In the genomic region with DNA sequence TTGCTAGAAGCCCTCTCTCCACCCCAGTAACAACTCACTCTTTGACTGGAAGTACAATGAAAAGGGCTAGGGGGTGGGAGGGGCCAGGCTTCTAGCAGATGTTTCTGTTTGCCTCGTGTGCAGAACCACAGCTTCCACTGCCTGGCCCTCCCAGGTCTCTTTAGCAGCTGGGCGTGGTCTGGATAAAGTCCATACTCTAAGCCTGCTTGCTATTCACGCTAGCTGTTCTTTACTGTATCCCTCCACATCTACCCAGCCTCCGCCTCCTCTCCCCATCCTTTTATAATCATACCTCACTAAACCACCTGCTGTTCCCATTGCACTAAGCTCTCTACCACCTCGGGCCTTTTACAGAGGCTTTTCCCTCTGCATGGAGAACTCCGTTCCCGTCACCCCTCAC, we compare ENCODE assay signal across 10 cellular contexts.
DNase-seq lines count a peak whose midpoint lies in the region; ATAC-seq, FAIRE-seq and TF ChIP-seq lines count a peak whose summit lies in the region.
"Had no signal": no experiment of that assay in that cellular context is flagged by ENCODE, and none has a peak within 500 bp of the region (broad histone marks: within the 10 kb centered on the region; RNA-seq: fewer than 3 reads in every experiment).

No MANE protein-coding gene starts in this region.

- H3K56ac ChIP-seq in mesendoderm (ENCODE audit: low read length), result no peak overlapping the region

- H3K79me2 ChIP-seq in mesendoderm (ENCODE audit: control insufficient read depth, insufficient read depth, low read length), result no peaks in the 10 kb centered on the region

- H2BK15ac ChIP-seq in mesendoderm (replicated peaks; ENCODE audit: low read depth), result no peak overlapping the region

- no peak overlapping the region for H2BK120ac ChIP-seq in mesendoderm (ENCODE audit: low read depth, low read length)

- no peaks in the 10 kb centered on the region for H3K36me3 ChIP-seq in Peyer's patch
- no peaks in the 10 kb centered on the region for H3K36me3 ChIP-seq in mesendoderm (ENCODE audit: control insufficient read depth, insufficient read depth, low read length)

- H2BK5ac ChIP-seq in mesendoderm (ENCODE audit: low read length), result no peak overlapping the region

- DNase-seq in GM04504 (ENCODE audit: low read depth) (peak; percentile 10), LoVo (ENCODE audit: low spot score) (peak; percentile 33), Peyer's patch (peak in 2 of 3 donors; percentile 72 to 82), mesendoderm (peak; percentile 15), HTR-8/SVneo (ENCODE audit: insufficient read length, low spot score) (no peak), inferior parietal cortex (ENCODE audit: extremely low spot score) (no peak)
- DNase-seq in activated effector memory CD4-positive, alpha-beta T cell treated with anti-CD3 and anti-CD28 coated beads, Interleukin-2, amount 50 U/mL, for 16 hours, result no peak

- ATAC-seq in GM21447 (IDR thresholded peaks at IDR 0.05; ENCODE audit: unreplicated experiment), result no peak

- H3K27ac ChIP-seq in Peyer's patch, result peak overlapping the region in 1 of 4 donors; percentile 25
- no peak overlapping the region for H3K27ac ChIP-seq in mesendoderm (ENCODE audit: low read depth, low read length)

- H3K9me3 ChIP-seq in Peyer's patch, result no peaks in the 10 kb centered on the region

- no peak overlapping the region for H3K4me2 ChIP-seq in mesendoderm (ENCODE audit: low read length)

- no peak overlapping the region for H4K8ac ChIP-seq in mesendoderm (ENCODE audit: low read depth, low read length)

- no peak overlapping the region for H4K5ac ChIP-seq in mesendoderm (ENCODE audit: low read length)

- no peak overlapping the region for H3K18ac ChIP-seq in mesendoderm (ENCODE audit: low read length)

- H3K4me1 ChIP-seq in Peyer's patch, result peaks cover 0 to 10% (median 0%) of the 10 kb centered on the region in 4 donors
- H3K4me1 ChIP-seq in mesendoderm (ENCODE audit: control insufficient read depth, low read depth, low read length), result peaks cover 2% of the 10 kb centered on the region

- no peak for TF ChIP-seq POLR2A in Peyer's patch (IDR thresholded peaks at IDR 0.05)

- H3K23ac ChIP-seq in mesendoderm (ENCODE audit: low read length), result no peak overlapping the region

- no peaks in the 10 kb centered on the region for H3K79me1 ChIP-seq in mesendoderm (ENCODE audit: low read length)

- H2AK5ac ChIP-seq in mesendoderm (ENCODE audit: low read length), result no peak overlapping the region

- 100% methylated on average over 1 of the region's 7 CpGs for WGBS in mesendoderm (ENCODE audit: extremely low coverage, insufficient coverage, low lambda C conversion rate)

- no peak overlapping the region for H3K4me3 ChIP-seq in Peyer's patch
- H3K4me3 ChIP-seq in mesendoderm (ENCODE audit: low read length), result no peak overlapping the region
- H3K4me3 ChIP-seq: lung had no signal

- H3K4ac ChIP-seq in mesendoderm (ENCODE audit: low read depth, low read length), result no peak overlapping the region

- TF ChIP-seq CTCF in Peyer's patch (IDR thresholded peaks at IDR 0.05), result no peak

- H3K9ac ChIP-seq in mesendoderm (ENCODE audit: low read length), result no peak overlapping the region

- FAIRE-seq in HTR-8/SVneo (lab: Jason Lieb, UNC), result no peak
- FAIRE-seq: bronchial epithelial cell had no signal

- H3K27me3 ChIP-seq in Peyer's patch (no peaks in the 10 kb centered on the region), mesendoderm (ENCODE audit: insufficient read depth, low read length, poor library complexity) (no peaks in the 10 kb centered on the region)

Comparison
In these comparisons a context has a peak if more than half of its experiments do, and no peak if none do; other contexts are left out.
1. DNase-seq: peak in GM04504 (single experiment), LoVo (single experiment), Peyer's patch (2 of 3) and mesendoderm (single experiment); none in HTR-8/SVneo (single experiment), activated effector memory CD4-positive, alpha-beta T cell treated with anti-CD3 and anti-CD28 coated beads, Interleukin-2, amount 50 U/mL, for 16 hours (single experiment) and inferior parietal cortex (single experiment).